Comparison of ENCODE assay signal across 2 cellular contexts in the genomic region with DNA sequence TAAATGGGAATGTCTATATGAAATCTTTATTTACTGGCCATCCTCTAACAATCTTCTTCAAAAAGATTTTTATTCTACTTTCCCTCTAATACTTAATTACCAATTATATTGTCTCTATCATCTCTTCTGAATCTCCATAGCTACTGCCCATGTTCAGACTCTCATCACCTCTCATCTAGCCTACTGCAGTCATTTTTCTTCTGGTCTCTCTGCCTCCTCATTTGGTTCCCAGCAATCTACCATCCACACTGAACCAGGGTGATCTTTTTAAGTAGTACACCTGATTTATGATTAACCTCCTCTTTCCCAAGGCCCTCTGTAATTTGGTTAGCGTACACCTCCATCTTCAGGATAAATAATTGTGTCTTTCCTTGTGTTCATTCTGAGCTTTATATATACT.
TF ChIP-seq lines count a peak whose summit lies in the region.

No MANE protein-coding gene starts in this region.

TF ChIP-seq in HepG2, 621 proteins besides CTCF, POLR2A, EP300 and RAD21 (continues in another document):
- TF ChIP-seq, protein P1, sequence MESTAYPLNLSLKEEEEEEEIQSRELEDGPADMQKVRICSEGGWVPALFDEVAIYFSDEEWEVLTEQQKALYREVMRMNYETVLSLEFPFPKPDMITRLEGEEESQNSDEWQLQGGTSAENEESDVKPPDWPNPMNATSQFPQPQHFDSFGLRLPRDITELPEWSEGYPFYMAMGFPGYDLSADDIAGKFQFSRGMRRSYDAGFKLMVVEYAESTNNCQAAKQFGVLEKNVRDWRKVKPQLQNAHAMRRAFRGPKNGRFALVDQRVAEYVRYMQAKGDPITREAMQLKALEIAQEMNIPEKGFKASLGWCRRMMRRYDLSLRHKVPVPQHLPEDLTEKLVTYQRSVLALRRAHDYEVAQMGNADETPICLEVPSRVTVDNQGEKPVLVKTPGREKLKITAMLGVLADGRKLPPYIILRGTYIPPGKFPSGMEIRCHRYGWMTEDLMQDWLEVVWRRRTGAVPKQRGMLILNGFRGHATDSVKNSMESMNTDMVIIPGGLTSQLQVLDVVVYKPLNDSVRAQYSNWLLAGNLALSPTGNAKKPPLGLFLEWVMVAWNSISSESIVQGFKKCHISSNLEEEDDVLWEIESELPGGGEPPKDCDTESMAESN (CRISPR knock-in tag; conservative IDR thresholded peaks at IDR 0.05), result no peak
- no peak for TF ChIP-seq KMT2B (CRISPR knock-in tag; IDR thresholded peaks at IDR 0.05)
- TF ChIP-seq MTF2 (CRISPR knock-in tag; IDR thresholded peaks at IDR 0.05; ENCODE audit: borderline replicate concordance), result no peak
- TF ChIP-seq, protein P2, sequence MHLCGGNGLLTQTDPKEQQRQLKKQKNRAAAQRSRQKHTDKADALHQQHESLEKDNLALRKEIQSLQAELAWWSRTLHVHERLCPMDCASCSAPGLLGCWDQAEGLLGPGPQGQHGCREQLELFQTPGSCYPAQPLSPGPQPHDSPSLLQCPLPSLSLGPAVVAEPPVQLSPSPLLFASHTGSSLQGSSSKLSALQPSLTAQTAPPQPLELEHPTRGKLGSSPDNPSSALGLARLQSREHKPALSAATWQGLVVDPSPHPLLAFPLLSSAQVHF (CRISPR knock-in tag; IDR thresholded peaks at IDR 0.05), result no peak
- TF ChIP-seq, protein P3, sequence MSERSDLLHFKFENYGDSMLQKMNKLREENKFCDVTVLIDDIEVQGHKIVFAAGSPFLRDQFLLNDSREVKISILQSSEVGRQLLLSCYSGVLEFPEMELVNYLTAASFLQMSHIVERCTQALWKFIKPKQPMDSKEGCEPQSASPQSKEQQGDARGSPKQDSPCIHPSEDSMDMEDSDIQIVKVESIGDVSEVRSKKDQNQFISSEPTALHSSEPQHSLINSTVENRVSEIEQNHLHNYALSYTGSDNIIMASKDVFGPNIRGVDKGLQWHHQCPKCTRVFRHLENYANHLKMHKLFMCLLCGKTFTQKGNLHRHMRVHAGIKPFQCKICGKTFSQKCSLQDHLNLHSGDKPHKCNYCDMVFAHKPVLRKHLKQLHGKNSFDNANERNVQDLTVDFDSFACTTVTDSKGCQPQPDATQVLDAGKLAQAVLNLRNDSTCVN (CRISPR knock-in tag; IDR thresholded peaks at IDR 0.05; ENCODE audit: borderline replicate concordance), result no peak
- TF ChIP-seq ZNF607 (CRISPR knock-in tag; IDR thresholded peaks at IDR 0.05; ENCODE audit: borderline replicate concordance), result no peak
- TF ChIP-seq, protein P4, sequence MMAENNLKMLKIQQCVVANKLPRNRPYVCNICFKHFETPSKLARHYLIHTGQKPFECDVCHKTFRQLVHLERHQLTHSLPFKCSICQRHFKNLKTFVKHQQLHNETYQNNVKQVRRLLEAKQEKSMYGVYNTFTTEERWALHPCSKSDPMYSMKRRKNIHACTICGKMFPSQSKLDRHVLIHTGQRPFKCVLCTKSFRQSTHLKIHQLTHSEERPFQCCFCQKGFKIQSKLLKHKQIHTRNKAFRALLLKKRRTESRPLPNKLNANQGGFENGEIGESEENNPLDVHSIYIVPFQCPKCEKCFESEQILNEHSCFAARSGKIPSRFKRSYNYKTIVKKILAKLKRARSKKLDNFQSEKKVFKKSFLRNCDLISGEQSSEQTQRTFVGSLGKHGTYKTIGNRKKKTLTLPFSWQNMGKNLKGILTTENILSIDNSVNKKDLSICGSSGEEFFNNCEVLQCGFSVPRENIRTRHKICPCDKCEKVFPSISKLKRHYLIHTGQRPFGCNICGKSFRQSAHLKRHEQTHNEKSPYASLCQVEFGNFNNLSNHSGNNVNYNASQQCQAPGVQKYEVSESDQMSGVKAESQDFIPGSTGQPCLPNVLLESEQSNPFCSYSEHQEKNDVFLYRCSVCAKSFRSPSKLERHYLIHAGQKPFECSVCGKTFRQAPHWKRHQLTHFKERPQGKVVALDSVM (CRISPR knock-in tag; IDR thresholded peaks at IDR 0.05), result no peak
- TF ChIP-seq, protein P5, sequence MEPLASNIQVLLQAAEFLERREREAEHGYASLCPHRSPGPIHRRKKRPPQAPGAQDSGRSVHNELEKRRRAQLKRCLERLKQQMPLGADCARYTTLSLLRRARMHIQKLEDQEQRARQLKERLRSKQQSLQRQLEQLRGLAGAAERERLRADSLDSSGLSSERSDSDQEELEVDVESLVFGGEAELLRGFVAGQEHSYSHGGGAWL (CRISPR knock-in tag; IDR thresholded peaks at IDR 0.05), result no peak
- no peak for TF ChIP-seq PRMT3 (CRISPR knock-in tag; IDR thresholded peaks at IDR 0.05; ENCODE audit: borderline replicate concordance, low read depth)
- TF ChIP-seq SP1 (IDR thresholded peaks at IDR 0.05), result no peak
- no peak for TF ChIP-seq SP1 (CRISPR knock-in tag; IDR thresholded peaks at IDR 0.05)
- TF ChIP-seq ZNF572 (CRISPR knock-in tag; IDR thresholded peaks at IDR 0.05), result no peak
- TF ChIP-seq, protein P6, sequence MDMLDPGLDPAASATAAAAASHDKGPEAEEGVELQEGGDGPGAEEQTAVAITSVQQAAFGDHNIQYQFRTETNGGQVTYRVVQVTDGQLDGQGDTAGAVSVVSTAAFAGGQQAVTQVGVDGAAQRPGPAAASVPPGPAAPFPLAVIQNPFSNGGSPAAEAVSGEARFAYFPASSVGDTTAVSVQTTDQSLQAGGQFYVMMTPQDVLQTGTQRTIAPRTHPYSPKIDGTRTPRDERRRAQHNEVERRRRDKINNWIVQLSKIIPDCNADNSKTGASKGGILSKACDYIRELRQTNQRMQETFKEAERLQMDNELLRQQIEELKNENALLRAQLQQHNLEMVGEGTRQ (IDR thresholded peaks at IDR 0.05; ENCODE audit: low read depth, low read length), result no peak
- TF ChIP-seq, protein P6 (CRISPR knock-in tag; IDR thresholded peaks at IDR 0.05; ENCODE audit: borderline replicate concordance), result no peak
- TF ChIP-seq, protein P7, sequence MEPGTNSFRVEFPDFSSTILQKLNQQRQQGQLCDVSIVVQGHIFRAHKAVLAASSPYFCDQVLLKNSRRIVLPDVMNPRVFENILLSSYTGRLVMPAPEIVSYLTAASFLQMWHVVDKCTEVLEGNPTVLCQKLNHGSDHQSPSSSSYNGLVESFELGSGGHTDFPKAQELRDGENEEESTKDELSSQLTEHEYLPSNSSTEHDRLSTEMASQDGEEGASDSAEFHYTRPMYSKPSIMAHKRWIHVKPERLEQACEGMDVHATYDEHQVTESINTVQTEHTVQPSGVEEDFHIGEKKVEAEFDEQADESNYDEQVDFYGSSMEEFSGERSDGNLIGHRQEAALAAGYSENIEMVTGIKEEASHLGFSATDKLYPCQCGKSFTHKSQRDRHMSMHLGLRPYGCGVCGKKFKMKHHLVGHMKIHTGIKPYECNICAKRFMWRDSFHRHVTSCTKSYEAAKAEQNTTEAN (CRISPR knock-in tag; conservative IDR thresholded peaks at IDR 0.05), result no peak

TF ChIP-seq in GM12878, 131 proteins besides CTCF, POLR2A, EP300 and RAD21:
- TF ChIP-seq HDGF (IDR thresholded peaks at IDR 0.05) (no peak), WRNIP1 (IDR thresholded peaks at IDR 0.05; ENCODE audit: borderline replicate concordance, low read depth, low read length) (no peak), YBX1 (IDR thresholded peaks at IDR 0.05) (no peak), MEF2B (IDR thresholded peaks at IDR 0.05; ENCODE audit: partially characterized antibody, poor library complexity, severe bottlenecking) (no peak), HDAC2 (IDR thresholded peaks at IDR 0.05) (no peak), SMAD1 (IDR thresholded peaks at IDR 0.05; ENCODE audit: low read depth, partially characterized antibody) (no peak)
- TF ChIP-seq, protein P8, sequence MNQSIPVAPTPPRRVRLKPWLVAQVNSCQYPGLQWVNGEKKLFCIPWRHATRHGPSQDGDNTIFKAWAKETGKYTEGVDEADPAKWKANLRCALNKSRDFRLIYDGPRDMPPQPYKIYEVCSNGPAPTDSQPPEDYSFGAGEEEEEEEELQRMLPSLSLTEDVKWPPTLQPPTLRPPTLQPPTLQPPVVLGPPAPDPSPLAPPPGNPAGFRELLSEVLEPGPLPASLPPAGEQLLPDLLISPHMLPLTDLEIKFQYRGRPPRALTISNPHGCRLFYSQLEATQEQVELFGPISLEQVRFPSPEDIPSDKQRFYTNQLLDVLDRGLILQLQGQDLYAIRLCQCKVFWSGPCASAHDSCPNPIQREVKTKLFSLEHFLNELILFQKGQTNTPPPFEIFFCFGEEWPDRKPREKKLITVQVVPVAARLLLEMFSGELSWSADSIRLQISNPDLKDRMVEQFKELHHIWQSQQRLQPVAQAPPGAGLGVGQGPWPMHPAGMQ (IDR thresholded peaks at IDR 0.05; ENCODE audit: borderline replicate concordance), result no peak
- TF ChIP-seq, protein P9, sequence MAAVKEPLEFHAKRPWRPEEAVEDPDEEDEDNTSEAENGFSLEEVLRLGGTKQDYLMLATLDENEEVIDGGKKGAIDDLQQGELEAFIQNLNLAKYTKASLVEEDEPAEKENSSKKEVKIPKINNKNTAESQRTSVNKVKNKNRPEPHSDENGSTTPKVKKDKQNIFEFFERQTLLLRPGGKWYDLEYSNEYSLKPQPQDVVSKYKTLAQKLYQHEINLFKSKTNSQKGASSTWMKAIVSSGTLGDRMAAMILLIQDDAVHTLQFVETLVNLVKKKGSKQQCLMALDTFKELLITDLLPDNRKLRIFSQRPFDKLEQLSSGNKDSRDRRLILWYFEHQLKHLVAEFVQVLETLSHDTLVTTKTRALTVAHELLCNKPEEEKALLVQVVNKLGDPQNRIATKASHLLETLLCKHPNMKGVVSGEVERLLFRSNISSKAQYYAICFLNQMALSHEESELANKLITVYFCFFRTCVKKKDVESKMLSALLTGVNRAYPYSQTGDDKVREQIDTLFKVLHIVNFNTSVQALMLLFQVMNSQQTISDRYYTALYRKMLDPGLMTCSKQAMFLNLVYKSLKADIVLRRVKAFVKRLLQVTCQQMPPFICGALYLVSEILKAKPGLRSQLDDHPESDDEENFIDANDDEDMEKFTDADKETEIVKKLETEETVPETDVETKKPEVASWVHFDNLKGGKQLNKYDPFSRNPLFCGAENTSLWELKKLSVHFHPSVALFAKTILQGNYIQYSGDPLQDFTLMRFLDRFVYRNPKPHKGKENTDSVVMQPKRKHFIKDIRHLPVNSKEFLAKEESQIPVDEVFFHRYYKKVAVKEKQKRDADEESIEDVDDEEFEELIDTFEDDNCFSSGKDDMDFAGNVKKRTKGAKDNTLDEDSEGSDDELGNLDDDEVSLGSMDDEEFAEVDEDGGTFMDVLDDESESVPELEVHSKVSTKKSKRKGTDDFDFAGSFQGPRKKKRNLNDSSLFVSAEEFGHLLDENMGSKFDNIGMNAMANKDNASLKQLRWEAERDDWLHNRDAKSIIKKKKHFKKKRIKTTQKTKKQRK (IDR thresholded peaks at IDR 0.05; ENCODE audit: low read depth, low read length), result no peak
- TF ChIP-seq, protein P10, sequence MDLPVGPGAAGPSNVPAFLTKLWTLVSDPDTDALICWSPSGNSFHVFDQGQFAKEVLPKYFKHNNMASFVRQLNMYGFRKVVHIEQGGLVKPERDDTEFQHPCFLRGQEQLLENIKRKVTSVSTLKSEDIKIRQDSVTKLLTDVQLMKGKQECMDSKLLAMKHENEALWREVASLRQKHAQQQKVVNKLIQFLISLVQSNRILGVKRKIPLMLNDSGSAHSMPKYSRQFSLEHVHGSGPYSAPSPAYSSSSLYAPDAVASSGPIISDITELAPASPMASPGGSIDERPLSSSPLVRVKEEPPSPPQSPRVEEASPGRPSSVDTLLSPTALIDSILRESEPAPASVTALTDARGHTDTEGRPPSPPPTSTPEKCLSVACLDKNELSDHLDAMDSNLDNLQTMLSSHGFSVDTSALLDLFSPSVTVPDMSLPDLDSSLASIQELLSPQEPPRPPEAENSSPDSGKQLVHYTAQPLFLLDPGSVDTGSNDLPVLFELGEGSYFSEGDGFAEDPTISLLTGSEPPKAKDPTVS (IDR thresholded peaks at IDR 0.05; ENCODE audit: low read depth, low read length), result no peak
